Comparison of ENCODE assay signal across 8 cellular contexts in the genomic region with DNA sequence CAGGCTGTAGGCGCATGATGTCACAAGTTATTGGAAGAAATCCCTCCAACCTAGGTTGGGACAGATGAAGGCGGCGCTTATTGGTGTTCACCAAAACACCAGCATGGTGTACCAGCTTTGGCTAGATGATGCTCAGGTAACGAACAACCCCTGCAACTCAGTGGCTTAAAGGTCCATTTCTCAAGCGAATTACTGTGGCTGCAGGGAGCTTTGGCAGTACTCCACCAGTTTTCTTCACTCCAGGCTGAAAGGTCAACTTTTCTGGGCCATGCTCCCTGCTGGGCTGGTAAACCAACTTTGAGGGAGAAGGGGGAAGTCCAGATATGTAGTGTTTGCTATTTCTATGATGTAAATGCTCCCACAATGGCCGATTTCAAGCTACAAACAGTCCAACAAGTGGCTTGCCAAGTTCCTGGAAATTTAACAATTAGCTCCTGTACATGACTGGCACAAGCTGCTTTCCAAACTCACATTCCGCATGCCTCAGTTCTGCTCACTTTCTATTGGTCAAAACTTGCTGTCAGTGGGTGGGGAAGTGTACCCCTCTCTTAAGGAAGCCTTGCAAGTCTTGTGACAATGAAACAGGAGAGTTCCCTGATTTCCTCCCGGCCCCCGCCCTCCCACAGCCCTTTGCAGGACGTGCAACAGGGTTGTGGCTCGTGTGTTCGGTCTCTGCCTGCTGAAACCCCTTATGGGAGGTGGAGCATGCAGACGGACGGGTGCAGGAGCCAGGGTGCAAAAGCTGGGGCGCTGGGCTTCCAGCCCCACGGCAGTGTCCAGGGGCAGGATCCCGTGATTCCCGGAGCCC. TPM values are rescaled to one million over a fixed set of nuclear protein-coding genes. Genes with fewer than 3 reads are reported as not detected.
DNase-seq lines count a peak whose midpoint lies in the region; ATAC-seq lines count a peak whose summit lies in the region.

No MANE protein-coding gene starts in this region.

- H3K9me3 Mint-ChIP-seq in CD4-positive, CD25-positive, alpha-beta regulatory T cell: peaks cover 0 to 4% (median 0%) of the 10 kb centered on the region in 7 donors
- no peaks in the 10 kb centered on the region for H3K9me3 Mint-ChIP-seq in activated naive CD8-positive, alpha-beta T cell treated with anti-CD3 and anti-CD28 coated beads for 36 hours

- no peak for DNase-seq in CD4-positive, CD25-positive, alpha-beta regulatory T cell
- DNase-seq in activated naive CD8-positive, alpha-beta T cell treated with anti-CD3 and anti-CD28 coated beads for 36 hours: no peak
- DNase-seq in left cardiac atrium (peak; percentile 39), pons (ENCODE audit: low spot score) (peak; percentile 81)

- H3K4me3 ChIP-seq in CD4-positive, CD25-positive, alpha-beta regulatory T cell (ENCODE audit: low read depth, low read length): peak overlapping the region; percentile 76

- H3K36me3 Mint-ChIP-seq in CD4-positive, CD25-positive, alpha-beta regulatory T cell: no peaks in the 10 kb centered on the region
- peaks cover 25% of the 10 kb centered on the region for H3K36me3 Mint-ChIP-seq in activated naive CD8-positive, alpha-beta T cell treated with anti-CD3 and anti-CD28 coated beads for 36 hours

- peaks cover 5 to 14% (median 9%) of the 10 kb centered on the region in 4 donors for H3K4me1 Mint-ChIP-seq in CD4-positive, CD25-positive, alpha-beta regulatory T cell
- H3K4me1 Mint-ChIP-seq in activated naive CD8-positive, alpha-beta T cell treated with anti-CD3 and anti-CD28 coated beads for 36 hours: peaks cover 26% of the 10 kb centered on the region

- H3K36me3 ChIP-seq in CD4-positive, CD25-positive, alpha-beta regulatory T cell (ENCODE audit: control insufficient read depth, insufficient read depth, low read length): no peaks in the 10 kb centered on the region

- peak overlapping the region in 2 of 3 donors; percentile 29 to 79 for H3K27ac Mint-ChIP-seq in CD4-positive, CD25-positive, alpha-beta regulatory T cell
- H3K27ac Mint-ChIP-seq in activated naive CD8-positive, alpha-beta T cell treated with anti-CD3 and anti-CD28 coated beads for 36 hours: peak overlapping the region; percentile 88

- H3K9me3 ChIP-seq in CD4-positive, CD25-positive, alpha-beta regulatory T cell (ENCODE audit: control insufficient read depth in 2 of 2, low read length in 2 of 2): no peaks in the 10 kb centered on the region

- H3K4me3 Mint-ChIP-seq in CD4-positive, CD25-positive, alpha-beta regulatory T cell: peak overlapping the region; percentile 64 to 91 (median 90)
- H3K4me3 Mint-ChIP-seq in activated naive CD8-positive, alpha-beta T cell treated with anti-CD3 and anti-CD28 coated beads for 36 hours: peak overlapping the region; percentile 96

- no peak overlapping the region for H3K27ac ChIP-seq in CD4-positive, CD25-positive, alpha-beta regulatory T cell (ENCODE audit: insufficient read depth, low read length, poor library complexity, severe bottlenecking)

- H3K27me3 ChIP-seq in CD4-positive, CD25-positive, alpha-beta regulatory T cell (ENCODE audit: control insufficient read depth, insufficient read depth, low read length): peaks cover 2% of the 10 kb centered on the region

- intact Hi-C loops in left cardiac atrium (cut with DNase I): no loop called here

- H3K27me3 Mint-ChIP-seq in CD4-positive, CD25-positive, alpha-beta regulatory T cell: peaks cover 8% of the 10 kb centered on the region
- H3K27me3 Mint-ChIP-seq in activated naive CD8-positive, alpha-beta T cell treated with anti-CD3 and anti-CD28 coated beads for 36 hours: no peaks in the 10 kb centered on the region

- peaks cover 14% of the 10 kb centered on the region for H3K4me1 ChIP-seq in CD4-positive, CD25-positive, alpha-beta regulatory T cell (ENCODE audit: control insufficient read depth, insufficient read depth, low read length, poor library complexity, severe bottlenecking)

- peak in 1 of 2 donors; percentile 15 for ATAC-seq in CD4-positive, CD25-positive, alpha-beta regulatory T cell (ENCODE audit: low read depth in 2 of 2)
- ATAC-seq in HG02623 (IDR thresholded peaks at IDR 0.05; ENCODE audit: unreplicated experiment): peak; percentile 3
- ATAC-seq in left cardiac atrium: peak; percentile 25 to 46
- no peak for ATAC-seq in HG03108 (IDR thresholded peaks at IDR 0.05; ENCODE audit: unreplicated experiment)
- no peak for ATAC-seq in HG03520 (IDR thresholded peaks at IDR 0.05; ENCODE audit: unreplicated experiment)
- no peak for ATAC-seq in GM18867 (IDR thresholded peaks at IDR 0.05; ENCODE audit: unreplicated experiment)

RNA-seq across cellular contexts. Expression of gene ZBED3, which starts 0.6 kb away (rescaled TPM):
- 0.59 TPM for total RNA-seq in CD4-positive, CD25-positive, alpha-beta regulatory T cell
- under 1 TPM; 0.07 to 0.25 (median 0.15) TPM for polyA plus RNA-seq in CD4-positive, CD25-positive, alpha-beta regulatory T cell
- 1 to 10 TPM; 6.3 to 8.0 TPM for total RNA-seq in activated naive CD8-positive, alpha-beta T cell treated with anti-CD3 and anti-CD28 coated beads for 36 hours
- total RNA-seq in left cardiac atrium: 1 to 10 TPM; 9.7 to 10.0 TPM

RNA-seq across cellular contexts. Expression of gene AGGF1, which starts 57.5 kb away (rescaled TPM):
- 17.6 TPM for total RNA-seq in CD4-positive, CD25-positive, alpha-beta regulatory T cell
- polyA plus RNA-seq in CD4-positive, CD25-positive, alpha-beta regulatory T cell: 10 to 100 TPM; 24.4 to 35.3 (median 29.4) TPM
- total RNA-seq in activated naive CD8-positive, alpha-beta T cell treated with anti-CD3 and anti-CD28 coated beads for 36 hours: 10 to 100 TPM; 28.7 to 29.2 TPM
- 10 to 100 TPM; 11.9 to 15.5 TPM for total RNA-seq in left cardiac atrium

Comparison
In these comparisons a context has a peak if more than half of its experiments do, and no peak if none do; other contexts are left out.
1. ATAC-seq: peak in HG02623 (single experiment) and left cardiac atrium (2 of 2); none in HG03108 (single experiment), HG03520 (single experiment) and GM18867 (single experiment).
2. DNase-seq: peak in left cardiac atrium (single experiment) and pons (single experiment); none in CD4-positive, CD25-positive, alpha-beta regulatory T cell (0 of 3) and activated naive CD8-positive, alpha-beta T cell treated with anti-CD3 and anti-CD28 coated beads for 36 hours (single experiment).